1 cellular context compared by ENCODE assay signal in genomic region chr7:39987641-39988347, GRCh38.
TF ChIP-seq lines count a peak whose summit lies in the region.

No MANE protein-coding gene starts in this region.

TF ChIP-seq in K562, 482 proteins besides CTCF, POLR2A, EP300 and RAD21:
- no peak for TF ChIP-seq TARDBP (IDR thresholded peaks at IDR 0.05)
TF ChIP-seq in K562: peak in this region for 0.
